14 cellular contexts compared by ENCODE assay signal in the genomic region with DNA sequence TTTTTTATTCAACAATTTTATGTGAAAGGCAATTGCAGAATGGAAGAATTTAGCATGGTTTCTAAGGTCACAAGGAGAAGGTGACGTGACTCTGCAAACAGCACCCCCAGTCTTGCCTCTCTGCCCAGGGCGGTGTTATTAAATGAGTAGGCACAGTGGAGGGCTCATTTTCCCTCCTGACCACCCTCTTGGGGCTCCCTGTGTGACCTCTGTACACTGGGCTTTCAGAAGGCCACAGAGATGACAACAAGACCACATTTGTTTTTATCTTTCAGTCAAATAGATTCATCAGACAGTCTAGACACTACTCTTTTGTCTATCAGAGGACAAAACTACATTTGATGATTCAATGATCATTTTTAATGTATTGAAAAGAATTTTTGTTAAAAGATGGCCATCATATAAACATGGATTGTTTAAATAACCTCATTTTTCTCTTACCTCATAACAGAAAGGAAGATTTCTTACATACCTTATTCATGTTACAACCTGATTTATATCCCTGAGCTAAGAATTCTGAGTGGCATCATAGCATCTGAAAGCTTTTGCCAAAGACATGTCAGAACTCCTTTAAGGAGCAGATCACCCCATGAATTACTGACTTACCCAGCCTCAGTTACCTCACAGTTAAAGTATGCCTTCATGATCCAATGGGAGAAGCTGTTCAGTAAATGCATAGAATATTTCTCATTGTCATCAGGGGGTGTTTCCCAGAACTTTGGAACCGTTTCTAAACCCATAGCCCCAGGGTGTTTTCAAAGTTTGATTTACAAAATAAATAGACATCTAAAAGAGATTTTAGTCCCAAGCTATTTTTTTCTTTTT.
DNase-seq lines count a peak whose midpoint lies in the region; ATAC-seq, FAIRE-seq and TF ChIP-seq lines count a peak whose summit lies in the region.
"Had no signal": no experiment of that assay in that cellular context is flagged by ENCODE, and none has a peak within 500 bp of the region (broad histone marks: within the 10 kb centered on the region; RNA-seq: fewer than 3 reads in every experiment).

No MANE protein-coding gene starts in this region.

- no peaks in the 10 kb centered on the region; the same call in 1 of the 2 replicates for H3K9me2 ChIP-seq in GM23338 (ENCODE audit: insufficient read depth)
- H3K9me2 ChIP-seq in hepatocyte (replicated peaks; ENCODE audit: insufficient read depth), result no peaks in the 10 kb centered on the region

- no peaks in the 10 kb centered on the region for H3K9me3 Mint-ChIP-seq in GM23338
- no peaks in the 10 kb centered on the region for H3K9me3 Mint-ChIP-seq in astrocyte (ENCODE audit: unreplicated experiment)
- H3K9me3 Mint-ChIP-seq: activated naive CD8-positive, alpha-beta T cell treated with anti-CD3 and anti-CD28 coated beads for 36 hours had no signal

- H2BK120ac ChIP-seq in trophoblast cell (ENCODE audit: insufficient read depth, low read length, poor library complexity), result peak overlapping the region; percentile 43

- H3K27me3 ChIP-seq in GM23338 (ENCODE audit: insufficient read depth) (no peaks in the 10 kb centered on the region), astrocyte (ENCODE audit: insufficient read depth, low read length) (no peaks in the 10 kb centered on the region), hepatocyte (no peaks in the 10 kb centered on the region), trophoblast cell (ENCODE audit: insufficient read depth, low read length) (no peaks in the 10 kb centered on the region)
- H3K27me3 ChIP-seq: heart left ventricle had no signal

- no peak for TF ChIP-seq CTCF in GM23338 (conservative IDR thresholded peaks at IDR 0.05; ENCODE audit: low read depth in 2 of 2)
- TF ChIP-seq CTCF in astrocyte (IDR thresholded peaks at IDR 0.05; ENCODE audit: insufficient read depth, low read depth, low read length), result no peak
- TF ChIP-seq CTCF in hepatocyte (IDR thresholded peaks at IDR 0.05; ENCODE audit: poor library complexity), result no peak

- H3K27me3 Mint-ChIP-seq in GM23338 (ENCODE audit: insufficient read depth, low read depth, poor library complexity), result no peaks in the 10 kb centered on the region
- H3K27me3 Mint-ChIP-seq in astrocyte (ENCODE audit: low read depth, unreplicated experiment), result no peaks in the 10 kb centered on the region

- H3K36me3 ChIP-seq in GM23338 (ENCODE audit: insufficient read depth) (no peaks in the 10 kb centered on the region), astrocyte (ENCODE audit: insufficient read depth, low read length) (no peaks in the 10 kb centered on the region), hepatocyte (replicated peaks; ENCODE audit: insufficient read depth, low read depth) (no peaks in the 10 kb centered on the region), trophoblast cell (ENCODE audit: control insufficient read depth in 1 of 2, insufficient read depth in 2 of 2, low read length in 2 of 2) (no peaks in the 10 kb centered on the region)
- H3K36me3 ChIP-seq: heart left ventricle had no signal

- H3K9me3 ChIP-seq in astrocyte (ENCODE audit: insufficient read depth, low read depth, low read length), result no peaks in the 10 kb centered on the region
- H3K9me3 ChIP-seq in hepatocyte (ENCODE audit: low read depth), result no peaks in the 10 kb centered on the region
- no peaks in the 10 kb centered on the region for H3K9me3 ChIP-seq in trophoblast cell (ENCODE audit: insufficient read depth, low read depth, low read length)
- H3K9me3 ChIP-seq: heart left ventricle had no signal

- no peak overlapping the region for H3K23ac ChIP-seq in trophoblast cell (ENCODE audit: low read length)

- no peak overlapping the region for H4K12ac ChIP-seq in trophoblast cell (ENCODE audit: low read depth, low read length)

- H3K4me3 ChIP-seq in GM23338, result no peak overlapping the region
- no peak overlapping the region for H3K4me3 ChIP-seq in astrocyte (ENCODE audit: insufficient read depth, low read depth, low read length)
- no peak overlapping the region for H3K4me3 ChIP-seq in hepatocyte
- no peak overlapping the region for H3K4me3 ChIP-seq in trophoblast cell (ENCODE audit: low read depth, low read length)

- no peak overlapping the region for H3K27ac ChIP-seq in GM23338 (ENCODE audit: low read depth)
- no peak overlapping the region for H3K27ac ChIP-seq in astrocyte (ENCODE audit: low read depth, low read length)
- H3K27ac ChIP-seq in hepatocyte, result peak overlapping the region; percentile 31
- H3K27ac ChIP-seq in trophoblast cell (ENCODE audit: low read depth, low read length), result no peak overlapping the region

- no peaks in the 10 kb centered on the region for H4K20me1 ChIP-seq in GM23338 (replicated peaks; ENCODE audit: insufficient read depth)
- H4K20me1 ChIP-seq in astrocyte (ENCODE audit: insufficient read depth, low read length), result no peaks in the 10 kb centered on the region
- H4K20me1 ChIP-seq in hepatocyte (ENCODE audit: insufficient read depth, poor library complexity, severe bottlenecking), result no peaks in the 10 kb centered on the region

- ATAC-seq in GM23338, result no peak
- ATAC-seq in stimulated activated naive CD8-positive, alpha-beta T cell treated with anti-CD3 and anti-CD28 coated beads, Interleukin-15, Interleukin-2, amounts not matched to agents 100 U/mL and 50 U/mL, for 24 hours, result no peak

- peak overlapping the region; percentile 93 for H4K91ac ChIP-seq in trophoblast cell (ENCODE audit: low read depth, low read length)

- peak overlapping the region; percentile 71 for H2BK12ac ChIP-seq in trophoblast cell (ENCODE audit: low read length)

- H3K4me3 Mint-ChIP-seq in GM23338 (no peak overlapping the region), astrocyte (ENCODE audit: unreplicated experiment) (no peak overlapping the region)
- H3K4me3 Mint-ChIP-seq: activated naive CD8-positive, alpha-beta T cell treated with anti-CD3 and anti-CD28 coated beads for 36 hours had no signal

- H3K4ac ChIP-seq in trophoblast cell (ENCODE audit: low read depth, low read length), result no peak overlapping the region

- H3K9ac ChIP-seq in astrocyte (ENCODE audit: low read length) (peak overlapping the region; percentile 7), trophoblast cell (ENCODE audit: low read length) (no peak overlapping the region)

- H3K4me1 ChIP-seq in GM23338 (ENCODE audit: insufficient read depth) (peaks cover 27% of the 10 kb centered on the region), astrocyte (ENCODE audit: insufficient read depth, low read length) (no peaks in the 10 kb centered on the region), hepatocyte (ENCODE audit: insufficient read depth) (peaks cover 4% of the 10 kb centered on the region), trophoblast cell (ENCODE audit: control insufficient read depth in 1 of 2, insufficient read depth in 2 of 2, low read length in 2 of 2) (peaks cover 3 to 4% of the 10 kb centered on the region in 2 experiments)

- H3K27ac Mint-ChIP-seq in GM23338, result no peak overlapping the region
- H3K27ac Mint-ChIP-seq in astrocyte (ENCODE audit: unreplicated experiment), result peak overlapping the region; percentile 63
- H3K27ac Mint-ChIP-seq: activated naive CD8-positive, alpha-beta T cell treated with anti-CD3 and anti-CD28 coated beads for 36 hours had no signal

- H3K4me1 Mint-ChIP-seq in GM23338, result peaks cover 29% of the 10 kb centered on the region
- H3K4me1 Mint-ChIP-seq in astrocyte (ENCODE audit: low read depth, unreplicated experiment), result peaks cover 32% of the 10 kb centered on the region

- H2AFZ ChIP-seq in GM23338 (peak overlapping the region; percentile 67; the same call in 1 of the 2 replicates), astrocyte (ENCODE audit: low read depth, low read length) (peak overlapping the region; percentile 45), hepatocyte (no peak overlapping the region), trophoblast cell (ENCODE audit: insufficient read depth, low read length, poor library complexity) (no peak overlapping the region)

- H3K4me2 ChIP-seq in GM23338 (no peak overlapping the region), astrocyte (ENCODE audit: low read length) (peak overlapping the region; percentile 52), hepatocyte (no peak overlapping the region), trophoblast cell (ENCODE audit: low read length) (no peak overlapping the region)

- no peaks in the 10 kb centered on the region for H3F3A ChIP-seq in GM23338 (replicated peaks; ENCODE audit: low read depth)

- no peak overlapping the region for H3K18ac ChIP-seq in trophoblast cell (ENCODE audit: low read length)

- H3K14ac ChIP-seq in trophoblast cell (ENCODE audit: low read length), result no peak overlapping the region

- no peaks in the 10 kb centered on the region for H3K36me3 Mint-ChIP-seq in GM23338 (ENCODE audit: low read depth)
- no peaks in the 10 kb centered on the region for H3K36me3 Mint-ChIP-seq in astrocyte (ENCODE audit: low read depth, unreplicated experiment)

- 70% methylated on average over 3 of the region's 3 CpGs for whole genome bisulfite sequencing in hepatocyte (ENCODE audit: low lambda C conversion rate, missing lambda C conversion rate)
- WGBS in trophoblast cell (ENCODE audit: extremely low coverage, insufficient coverage, insufficient read length), result no CpG with 5 or more reads among the region's 3 CpGs

- H2AK5ac ChIP-seq in trophoblast cell (ENCODE audit: low read length), result peak overlapping the region; percentile 74

- FAIRE-seq in astrocyte (lab: Jason Lieb, UNC), result peak; percentile 9

- H4K8ac ChIP-seq in trophoblast cell (ENCODE audit: low read depth, low read length), result peak overlapping the region; percentile 71

- H2BK5ac ChIP-seq in trophoblast cell (ENCODE audit: low read depth, low read length, poor library complexity), result peak overlapping the region; percentile 31

- H3K79me2 ChIP-seq in GM23338 (replicated peaks; ENCODE audit: insufficient read depth) (no peaks in the 10 kb centered on the region), astrocyte (ENCODE audit: insufficient read depth, low read length) (no peaks in the 10 kb centered on the region), hepatocyte (no peaks in the 10 kb centered on the region), trophoblast cell (ENCODE audit: control insufficient read depth, insufficient read depth, low read length, poor library complexity) (no peaks in the 10 kb centered on the region)

- DNase-seq in GM23338 (ENCODE audit: low spot score) (no peak), astrocyte (ENCODE audit: low read depth) (peak; percentile 32), hepatocyte (ENCODE audit: low spot score) (no peak), trophoblast cell (peak; percentile 13 to 58), HK-2 (ENCODE audit: unreplicated experiment) (no peak), HUDEP-2 (lab: John Stamatoyannopoulos, UW; ENCODE audit: unreplicated experiment in 76 of 76) (no peak), cortex of kidney (lab: John Stamatoyannopoulos, UW) (no peak)
- no peak for DNase-seq in stimulated activated naive CD8-positive, alpha-beta T cell treated with anti-CD3 and anti-CD28 coated beads, Interleukin-15, Interleukin-2, amounts not matched to agents 100 U/mL and 50 U/mL, for 24 hours
- DNase-seq: activated naive CD8-positive, alpha-beta T cell treated with anti-CD3 and anti-CD28 coated beads for 36 hours; effector CD4-positive, alpha-beta T cell; Karpas-422; NCI-H2029; T1000 had no signal

- peaks cover 3% of the 10 kb centered on the region for H3K79me1 ChIP-seq in trophoblast cell (ENCODE audit: low read length)

TF ChIP-seq in GM23338, 12 proteins besides CTCF, POLR2A, EP300 and RAD21 (continues in another document):
- TF ChIP-seq CREB1 (CRISPR knock-in tag; IDR thresholded peaks at IDR 0.05; ENCODE audit: low read depth), result no peak
- TF ChIP-seq ZNF331 (CRISPR knock-in tag; IDR thresholded peaks at IDR 0.05; ENCODE audit: low read depth), result no peak
- TF ChIP-seq STAT1 (IDR thresholded peaks at IDR 0.05; ENCODE audit: unreplicated experiment), result no peak

Comparison
In these comparisons a context has a peak if more than half of its experiments do, and no peak if none do; other contexts are left out.
1. DNase-seq: peak in astrocyte (single experiment) and trophoblast cell (2 of 2); none in GM23338 (single experiment), hepatocyte (single experiment), HK-2 (single experiment), HUDEP-2 (0 of 76), stimulated activated naive CD8-positive, alpha-beta T cell treated with anti-CD3 and anti-CD28 coated beads, Interleukin-15, Interleukin-2, amounts not matched to agents 100 U/mL and 50 U/mL, for 24 hours (single experiment) and cortex of kidney (single experiment).
2. H2AFZ ChIP-seq: peak in GM23338 (single experiment) and astrocyte (single experiment); none in hepatocyte (single experiment) and trophoblast cell (single experiment).